Comparison of ENCODE assay signal across 25 cellular contexts in genomic region chr4:101973331-101973730, GRCh38.
"Had no signal": no experiment of that assay in that cellular context is flagged by ENCODE, and none has a peak within 500 bp of the region (broad histone marks: within the 10 kb centered on the region; RNA-seq: fewer than 3 reads in every experiment).

No MANE protein-coding gene starts in this region.

- H3K4me3 Mint-ChIP-seq: activated CD4-positive, alpha-beta T cell treated with anti-CD3 and anti-CD28 coated beads for 36 hours; activated naive CD8-positive, alpha-beta T cell; activated T-helper 1 cell treated with anti-CD3 and anti-CD28 coated beads, Interleukin-12 subunit alpha, Interleukin-12 subunit beta, Interleukin-2, Interleukin-4 antibody, amounts not matched to agents 30 ng/mL and 10 ng/mL and 1 ng/mL, durations not matched to agents 14 hours and 24 hours and 36 hours; nephron; T-helper 2 cell treated with Interferon-gamma antibody and Interleukin-4, amounts not matched to agents 5 μg/mL and 100 μg/mL, for 36 hours had no signal

- H3K4me3 ChIP-seq: body of pancreas, esophagus muscularis mucosa, left lung, vagina had no signal

- H3K27ac ChIP-seq: body of pancreas, esophagus muscularis mucosa, foreskin keratinocyte, left lung, vagina had no signal

- H3K4me1 ChIP-seq: body of pancreas, esophagus muscularis mucosa, left lung, vagina had no signal

- H3K27me3 ChIP-seq: body of pancreas, esophagus muscularis mucosa, foreskin keratinocyte, left lung, vagina had no signal

- H3K27ac Mint-ChIP-seq: activated CD4-positive, alpha-beta T cell treated with anti-CD3 and anti-CD28 coated beads for 36 hours; activated naive CD8-positive, alpha-beta T cell; activated T-helper 1 cell treated with anti-CD3 and anti-CD28 coated beads, Interleukin-12 subunit alpha, Interleukin-12 subunit beta, Interleukin-2, Interleukin-4 antibody, amounts not matched to agents 30 ng/mL and 10 ng/mL and 1 ng/mL, durations not matched to agents 14 hours and 24 hours and 36 hours; nephron; T-helper 2 cell treated with Interferon-gamma antibody and Interleukin-4, amounts not matched to agents 5 μg/mL and 100 μg/mL, for 36 hours had no signal

- ATAC-seq: activated CD4-positive, alpha-beta T cell treated with anti-CD3 and anti-CD28 coated beads for 36 hours; body of pancreas; foreskin keratinocyte; left lung had no signal

- H3K9me3 Mint-ChIP-seq: activated T-helper 1 cell treated with anti-CD3 and anti-CD28 coated beads, Interleukin-12 subunit alpha, Interleukin-12 subunit beta, Interleukin-2, Interleukin-4 antibody, amounts not matched to agents 30 ng/mL and 10 ng/mL and 1 ng/mL, durations not matched to agents 14 hours and 24 hours and 36 hours; nephron; T-helper 2 cell treated with Interferon-gamma antibody and Interleukin-4, amounts not matched to agents 5 μg/mL and 100 μg/mL, for 36 hours had no signal

- H3K4me1 Mint-ChIP-seq: nephron had no signal

- H3K36me3 ChIP-seq: esophagus muscularis mucosa, left lung, vagina had no signal

- H3K36me3 Mint-ChIP-seq: activated naive CD8-positive, alpha-beta T cell had no signal

- DNase-seq: activated CD4-positive, alpha-beta T cell treated with anti-CD3 and anti-CD28 coated beads for 36 hours; activated CD4-positive, alpha-beta T cell treated with anti-CD3 and anti-CD28 coated beads, Interleukin-2, amount 50 U/mL, for 48 hours; activated gamma-delta T cell treated with Interleukin-2 at 50 U/mL for 16 hours; activated T-cell treated with anti-CD3 and anti-CD28 coated beads for 4 hours; amygdala; body of pancreas; caudate nucleus; glutamatergic neuron; hypothalamus; left lung; midbrain; nucleus accumbens; posterior cingulate gyrus; retina; stimulated activated CD4-positive, alpha-beta T cell treated with anti-CD3 and anti-CD28 coated beads, Interleukin-12 subunit alpha, Interleukin-12 subunit beta, amount 100 ng/mL, for 4 hours; stimulated activated CD4-positive, alpha-beta T cell treated with anti-CD3 and anti-CD28 coated beads, Interleukin-1b, Interleukin-23, amount 100 ng/mL, for 48 hours; stimulated activated naive CD4-positive, alpha-beta T cell treated with Interleukin-2 at 50 U/mL for 16 hours; trophoblast cell had no signal

- H3K9me3 ChIP-seq: body of pancreas, esophagus muscularis mucosa, left lung, vagina had no signal
